In the genomic region with DNA sequence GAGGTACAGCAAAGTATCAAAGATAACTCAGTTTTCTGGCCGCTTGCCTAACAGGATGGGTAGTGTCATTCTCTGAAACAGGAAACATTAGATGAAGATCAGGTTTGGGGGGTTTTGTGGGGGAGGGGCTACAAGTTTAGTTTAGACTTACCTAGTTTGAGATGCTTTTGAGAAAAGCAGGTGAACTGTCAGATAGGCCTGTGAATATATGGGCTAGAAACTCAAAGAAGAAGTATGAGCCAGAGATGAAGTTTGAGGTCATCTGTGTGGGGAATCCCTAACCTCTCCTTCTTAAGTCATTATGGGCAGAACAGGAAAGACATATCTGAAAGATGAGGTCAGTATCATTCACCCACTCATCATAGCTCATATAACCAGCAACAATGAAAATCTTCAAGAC, we compare ENCODE assay signal across 11 cellular contexts. TPM values are rescaled to one million over a fixed set of nuclear protein-coding genes. Genes with fewer than 3 reads are reported as not detected.
A peak's percentile ranks its signal among the peaks of the same experiment; 100 is the strongest.
DNase-seq lines count a peak whose midpoint lies in the region; ATAC-seq and TF ChIP-seq lines count a peak whose summit lies in the region.
"Had no signal": no experiment of that assay in that cellular context is flagged by ENCODE, and none has a peak within 500 bp of the region (broad histone marks: within the 10 kb centered on the region; RNA-seq: fewer than 3 reads in every experiment).

No MANE protein-coding gene starts in this region.

- TF ChIP-seq POLR2A in ovary (IDR thresholded peaks at IDR 0.05): no peak

- 86 to 95% (median 92%) methylated on average over 1 of the region's 1 CpG for WGBS in ovary, 3 donors

- H3K27me3 ChIP-seq in foreskin keratinocyte (no peaks in the 10 kb centered on the region), ovary (no peaks in the 10 kb centered on the region), neural progenitor cell (no peaks in the 10 kb centered on the region)

- no peaks in the 10 kb centered on the region for H3K9me3 Mint-ChIP-seq in neural progenitor cell
- H3K9me3 Mint-ChIP-seq: brain, T-cell had no signal

- H3K36me3 ChIP-seq in ovary (no peaks in the 10 kb centered on the region), neural progenitor cell (no peaks in the 10 kb centered on the region)

- H3K4me3 ChIP-seq in ovary (no peak overlapping the region), neural progenitor cell (no peak overlapping the region)

- H3K4me1 Mint-ChIP-seq in neural progenitor cell: peaks cover 6% of the 10 kb centered on the region
- H3K4me1 Mint-ChIP-seq: brain had no signal

- H4K20me1 ChIP-seq in neural progenitor cell (ENCODE audit: low read depth): no peaks in the 10 kb centered on the region

- no peak overlapping the region for H3K9ac ChIP-seq in neural progenitor cell

- peak; percentile 63 for DNase-seq in AG20443 (ENCODE audit: low spot score)
- DNase-seq in SW480 (ENCODE audit: low spot score): peak; percentile 46
- peak; percentile 90 to 96 for DNase-seq in foreskin keratinocyte
- DNase-seq in ovary: no peak
- DNase-seq in neural progenitor cell (ENCODE audit: low spot score): no peak
- no peak for DNase-seq in NCI-H345 treated with DMSO at 0.1 percent for 48 hours (lab: John Stamatoyannopoulos, UW; ENCODE audit: unreplicated experiment)
- DNase-seq in middle frontal gyrus (ENCODE audit: extremely low spot score, low spot score): no peak
- DNase-seq: right cardiac atrium had no signal

- no peak overlapping the region for H3K27ac Mint-ChIP-seq in neural progenitor cell
- H3K27ac Mint-ChIP-seq: brain, T-cell had no signal

- TF ChIP-seq CTCF in foreskin keratinocyte (conservative IDR thresholded peaks at IDR 0.05): no peak
- TF ChIP-seq CTCF in ovary (IDR thresholded peaks at IDR 0.05): no peak
- no peak for TF ChIP-seq CTCF in neural progenitor cell (IDR thresholded peaks at IDR 0.05)

- H3F3A ChIP-seq in neural progenitor cell (ENCODE audit: low read depth): no peaks in the 10 kb centered on the region

- no peak overlapping the region for H2AFZ ChIP-seq in neural progenitor cell (replicated peaks)

- no peaks in the 10 kb centered on the region for H3K79me2 ChIP-seq in neural progenitor cell (ENCODE audit: low read depth)

- intact Hi-C loops in ovary (cut with DNase I): no loop called here

- no peak for TF ChIP-seq EP300 in ovary (IDR thresholded peaks at IDR 0.05)

- H3K27me3 Mint-ChIP-seq in neural progenitor cell (ENCODE audit: insufficient read depth, low read depth): no peaks in the 10 kb centered on the region

- no peak overlapping the region for H3K4me3 Mint-ChIP-seq in neural progenitor cell
- H3K4me3 Mint-ChIP-seq: brain, T-cell had no signal

- H3K36me3 Mint-ChIP-seq in neural progenitor cell: no peaks in the 10 kb centered on the region
- H3K36me3 Mint-ChIP-seq: brain, T-cell had no signal

- peak overlapping the region; percentile 74 for H3K27ac ChIP-seq in foreskin keratinocyte
- H3K27ac ChIP-seq in ovary: no peak overlapping the region
- no peak overlapping the region for H3K27ac ChIP-seq in neural progenitor cell

- H3K9me3 ChIP-seq in ovary: no peaks in the 10 kb centered on the region
- no peaks in the 10 kb centered on the region for H3K9me3 ChIP-seq in neural progenitor cell (ENCODE audit: low read depth)

- ATAC-seq in GM21390 (IDR thresholded peaks at IDR 0.05; ENCODE audit: unreplicated experiment) (peak; percentile 54), foreskin keratinocyte (peak; percentile 90)
- ATAC-seq: right cardiac atrium had no signal

- peaks cover 44% of the 10 kb centered on the region for H3K4me1 ChIP-seq in foreskin keratinocyte
- no peaks in the 10 kb centered on the region for H3K4me1 ChIP-seq in ovary (ENCODE audit: insufficient read depth)
- H3K4me1 ChIP-seq in neural progenitor cell: peaks cover 5% of the 10 kb centered on the region

- no peak overlapping the region for H3K4me2 ChIP-seq in neural progenitor cell

RNA-seq across cellular contexts. Expression of gene HOATZ, which starts 11.9 kb away (rescaled TPM):
- total RNA-seq in foreskin keratinocyte (not detected in 2 replicates), ovary (10 to 100 TPM in 1 of 7 donors, 1 to 10 TPM in 4, not detected in 2; 1.7 to 30.8 (median 2.0) TPM), neural progenitor cell (ENCODE audit: low replicate concordance) (not detected in 2 replicates)
- polyA plus RNA-seq in foreskin keratinocyte (not detected in 2 replicates), ovary (under 1 TPM in 1 of 2 donors, not detected in 1; 0.34 TPM)
- total RNA-seq: right cardiac atrium, T-cell had no signal
- polyA plus RNA-seq: right cardiac atrium had no signal

RNA-seq across cellular contexts. Expression of gene LAYN, which starts 14.0 kb away (rescaled TPM):
- total RNA-seq in foreskin keratinocyte (8.1 TPM in 2 replicates), ovary (10 to 100 TPM; 17.8 to 45.7 (median 29.1) TPM), neural progenitor cell (ENCODE audit: low replicate concordance) (0.26 and 0.37 TPM in 2 replicates)
- polyA plus RNA-seq in foreskin keratinocyte (6.8 and 7.0 TPM in 2 replicates), ovary (10 to 100 TPM; 24.8 to 40.6 TPM)

RNA-seq across cellular contexts. Expression of gene BTG4, which starts 14.3 kb away (rescaled TPM):
- total RNA-seq in foreskin keratinocyte: 0.14 and 0.24 TPM in 2 replicates
- polyA plus RNA-seq in foreskin keratinocyte: 0.10 TPM in 1 of 2 replicates, not detected in the other
- under 1 TPM in 1 of 7 donors, not detected in 6; 0.34 TPM for total RNA-seq in ovary
- not detected for polyA plus RNA-seq in ovary
- total RNA-seq in neural progenitor cell (ENCODE audit: low replicate concordance): not detected in 2 replicates
- total RNA-seq: right cardiac atrium, T-cell had no signal
- polyA plus RNA-seq: right cardiac atrium had no signal

Comparison
In these comparisons a context has a peak if more than half of its experiments do, and no peak if none do; other contexts are left out.
1. DNase-seq: peak in AG20443 (single experiment), SW480 (single experiment) and foreskin keratinocyte (2 of 2); none in ovary (0 of 5), neural progenitor cell (single experiment), NCI-H345 treated with DMSO at 0.1 percent for 48 hours (single experiment) and middle frontal gyrus (single experiment).